ENCODE assay signal across 23 cellular contexts in the genomic region with DNA sequence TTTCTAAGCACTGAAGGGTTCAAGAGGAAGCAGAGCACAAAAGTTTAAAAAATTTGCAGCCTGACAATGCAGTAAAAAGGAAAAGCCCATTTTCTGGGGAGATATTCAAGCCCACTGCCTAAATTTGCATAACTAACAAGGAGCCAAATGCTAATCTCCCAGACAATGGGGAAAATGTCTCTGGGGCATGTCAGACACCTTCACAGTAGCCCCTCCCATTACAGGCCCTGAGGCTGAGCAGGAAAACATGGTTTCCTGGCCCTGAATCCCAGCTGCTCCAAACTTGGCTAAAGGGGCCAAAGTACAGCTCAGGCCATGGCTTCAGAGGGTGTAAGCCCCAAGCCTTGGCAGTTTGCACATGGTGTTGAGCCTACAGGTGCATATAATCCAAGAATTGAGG.
"Had no signal": no experiment of that assay in that cellular context is flagged by ENCODE, and none has a peak within 500 bp of the region (broad histone marks: within the 10 kb centered on the region; RNA-seq: fewer than 3 reads in every experiment).

No MANE protein-coding gene starts in this region.

- H3K36me3 Mint-ChIP-seq: IgD-negative memory B cell had no signal

- H3K4me2 ChIP-seq: KMS-11, SK-N-SH had no signal

- H3K9ac ChIP-seq: KMS-11, SK-N-SH had no signal

- H3K27me3 Mint-ChIP-seq: IgD-negative memory B cell had no signal

- H3K4me3 ChIP-seq: K562 had no signal

- ATAC-seq: K562, Panc1, PC-3 had no signal

- H3K9me3 ChIP-seq: SK-N-SH had no signal

- H3K4me3 Mint-ChIP-seq: IgD-negative memory B cell had no signal

- H3K27ac Mint-ChIP-seq: IgD-negative memory B cell had no signal

- H3K27ac ChIP-seq: HL-60, KMS-11, RWPE1 had no signal

- DNase-seq: Kasumi-1, MM.1S, NCI-H1092 treated with DMSO at 0.1 percent for 48 hours, NCI-H1436 treated with DMSO at 0.1 percent for 48 hours, NCI-H1694, NCI-H187 treated with DMSO at 0.1 percent for 48 hours, NCI-H2029 treated with DMSO at 0.1 percent for 48 hours, NCI-H2171 treated with DMSO at 0.1 percent for 48 hours, NCI-H345, NCI-H446 treated with DMSO at 0.1 percent for 48 hours, NCI-H524, NCI-H526 treated with DMSO at 0.1 percent for 48 hours, NCI-H774, PC-3, SHP77, SK-N-SH, SW 1271 had no signal

- H3K4me1 Mint-ChIP-seq: IgD-negative memory B cell had no signal
